Comparison of ENCODE assay signal across 10 cellular contexts in the genomic region with DNA sequence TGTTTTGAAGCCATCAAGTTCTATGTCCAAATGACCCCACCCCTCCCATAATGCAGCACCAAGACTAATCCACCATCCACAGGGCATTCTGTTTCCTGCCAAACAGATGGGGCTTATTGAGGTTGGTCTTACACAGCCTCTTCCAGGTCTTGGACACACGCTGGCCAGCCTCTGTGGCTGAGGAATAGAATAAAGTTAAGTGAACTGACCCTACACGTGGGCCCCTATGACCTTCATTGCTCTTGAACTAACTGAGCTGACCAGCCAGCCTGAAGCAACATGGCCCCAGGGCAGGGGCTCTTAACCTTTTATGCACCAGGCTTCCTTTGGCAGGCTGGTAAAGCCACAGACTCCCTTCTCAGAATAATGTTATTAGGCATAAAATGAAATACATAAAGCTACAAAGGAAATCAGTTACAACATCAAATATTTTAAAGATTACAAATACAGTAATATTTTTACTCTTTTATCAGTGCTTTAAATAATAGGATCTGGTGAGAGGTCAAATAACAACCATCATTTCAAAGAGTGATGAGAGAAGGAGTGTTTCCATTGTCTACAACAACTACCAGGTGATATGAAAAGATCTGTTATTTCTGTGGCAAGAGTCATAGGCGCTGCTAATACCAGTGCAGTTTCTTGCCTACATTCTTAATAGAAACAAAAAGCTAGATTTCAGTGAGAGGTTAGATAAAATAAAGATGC.
A peak's percentile ranks its signal among the peaks of the same experiment; 100 is the strongest.
DNase-seq lines count a peak whose midpoint lies in the region; ATAC-seq and TF ChIP-seq lines count a peak whose summit lies in the region.
"Had no signal": no experiment of that assay in that cellular context is flagged by ENCODE, and none has a peak within 500 bp of the region (broad histone marks: within the 10 kb centered on the region; RNA-seq: fewer than 3 reads in every experiment).

No MANE protein-coding gene starts in this region.

- no peaks in the 10 kb centered on the region for H3K27me3 Mint-ChIP-seq in glutamatergic neuron (ENCODE audit: unreplicated experiment)

- no peak overlapping the region for H3K4me2 ChIP-seq in Loucy (ENCODE audit: low read depth, low read length, poor library complexity, severe bottlenecking)

- H3K9me3 ChIP-seq in Loucy (ENCODE audit: insufficient read depth, low read depth, low read length): no peaks in the 10 kb centered on the region
- no peaks in the 10 kb centered on the region for H3K9me3 ChIP-seq in prostate gland

- peaks cover 6% of the 10 kb centered on the region for H3K4me1 ChIP-seq in Loucy (ENCODE audit: insufficient read depth, low read length, poor library complexity, severe bottlenecking)
- peaks cover 4% of the 10 kb centered on the region for H3K4me1 ChIP-seq in prostate gland (replicated peaks)

- H3K4me1 Mint-ChIP-seq in glutamatergic neuron (ENCODE audit: low read depth, unreplicated experiment): peaks cover 1% of the 10 kb centered on the region
- H3K4me1 Mint-ChIP-seq: WTC11 had no signal

- WGBS in prostate gland: 62% methylated on average over 3 of the region's 3 CpGs

- peak overlapping the region; percentile 85 for H2AFZ ChIP-seq in Loucy (ENCODE audit: low read length)

- H3K79me2 ChIP-seq in Loucy (ENCODE audit: insufficient read depth, low read length): no peaks in the 10 kb centered on the region

- no peaks in the 10 kb centered on the region for H3K9me2 ChIP-seq in Loucy (replicated peaks; ENCODE audit: low read depth, low read length)

- TF ChIP-seq CTCF in Loucy (conservative IDR thresholded peaks at IDR 0.05; ENCODE audit: low read length) (no peak), prostate gland (IDR thresholded peaks at IDR 0.05) (no peak), glutamatergic neuron (IDR thresholded peaks at IDR 0.05; ENCODE audit: partially characterized antibody, unreplicated experiment) (no peak)

- no peak overlapping the region for H3K4me3 Mint-ChIP-seq in glutamatergic neuron (ENCODE audit: unreplicated experiment)
- H3K4me3 Mint-ChIP-seq: WTC11 had no signal

- no peaks in the 10 kb centered on the region for H3K36me3 Mint-ChIP-seq in glutamatergic neuron (ENCODE audit: unreplicated experiment)
- H3K36me3 Mint-ChIP-seq: WTC11 had no signal

- no peak overlapping the region for H3K27ac Mint-ChIP-seq in glutamatergic neuron (ENCODE audit: unreplicated experiment)
- H3K27ac Mint-ChIP-seq: WTC11 had no signal

- peak; percentile 82 for DNase-seq in CMK (ENCODE audit: low read depth)
- DNase-seq in epithelial cell of prostate (ENCODE audit: low read depth, low spot score): no peak
- no peak for DNase-seq in prostate gland (ENCODE audit: low spot score)
- no peak for DNase-seq in cortex of kidney (lab: John Stamatoyannopoulos, UW)
- no peak for DNase-seq in glutamatergic neuron
- DNase-seq: stimulated activated CD4-positive, alpha-beta T cell treated with anti-CD3 and anti-CD28 coated beads, Interleukin-2, amount 100 ng/mL, for 48 hours had no signal

- H3K27ac ChIP-seq in epithelial cell of prostate (peak overlapping the region; percentile 11), prostate gland (peak overlapping the region; percentile 63 to 64)

- ATAC-seq in GM18517 (IDR thresholded peaks at IDR 0.05; ENCODE audit: unreplicated experiment): no peak
- no peak for ATAC-seq in HG03520 (IDR thresholded peaks at IDR 0.05; ENCODE audit: unreplicated experiment)
- ATAC-seq: WTC11 had no signal

- no peaks in the 10 kb centered on the region for H3F3A ChIP-seq in Loucy (ENCODE audit: low read depth)

- H3K9me3 Mint-ChIP-seq in glutamatergic neuron (ENCODE audit: unreplicated experiment): no peaks in the 10 kb centered on the region

- H3K9ac ChIP-seq in Loucy (ENCODE audit: low read depth, low read length, poor library complexity, severe bottlenecking): no peak overlapping the region

- intact Hi-C loops in prostate gland (cut with DNase I): no loop called here

- H3K27me3 ChIP-seq in Loucy (ENCODE audit: insufficient read depth, low read length, poor library complexity, severe bottlenecking): no peaks in the 10 kb centered on the region
- H3K27me3 ChIP-seq in prostate gland (replicated peaks; ENCODE audit: insufficient read depth): no peaks in the 10 kb centered on the region

- no peak overlapping the region for H3K4me3 ChIP-seq in Loucy (ENCODE audit: low read length, poor library complexity, severe bottlenecking)
- no peak overlapping the region for H3K4me3 ChIP-seq in prostate gland

- H4K20me1 ChIP-seq in Loucy (ENCODE audit: insufficient read depth, low read length, poor library complexity, severe bottlenecking): no peaks in the 10 kb centered on the region

- H3K36me3 ChIP-seq in Loucy (ENCODE audit: insufficient read depth, low read length) (no peaks in the 10 kb centered on the region), prostate gland (no peaks in the 10 kb centered on the region)

- no peak for TF ChIP-seq POLR2A in prostate gland (IDR thresholded peaks at IDR 0.05)
